17 cellular contexts compared by ENCODE assay signal in the genomic region with DNA sequence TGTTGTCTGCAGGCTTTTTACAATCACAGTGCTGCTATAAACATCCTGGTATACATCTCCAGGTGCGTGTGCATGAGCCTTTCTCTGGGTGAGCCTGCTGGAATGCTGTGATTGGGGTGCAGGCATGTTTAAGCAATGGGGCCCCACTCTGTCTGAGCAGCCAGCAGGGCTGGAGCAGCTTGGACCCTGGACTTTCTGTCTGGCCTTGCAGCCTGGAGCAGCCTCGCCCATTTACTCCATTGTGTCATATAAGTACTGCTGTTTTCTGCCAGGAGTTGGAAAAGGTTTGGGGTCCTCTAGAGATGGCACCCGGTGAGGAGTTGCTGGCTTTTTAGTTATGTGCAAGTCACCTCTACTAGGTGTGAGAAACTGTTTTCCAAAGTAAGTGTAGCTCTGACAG.
DNase-seq lines count a peak whose midpoint lies in the region; ATAC-seq and TF ChIP-seq lines count a peak whose summit lies in the region.
"Had no signal": no experiment of that assay in that cellular context is flagged by ENCODE, and none has a peak within 500 bp of the region (broad histone marks: within the 10 kb centered on the region; RNA-seq: fewer than 3 reads in every experiment).

No MANE protein-coding gene starts in this region.

- peaks cover 0 to 3% (median 0%) of the 10 kb centered on the region in 12 donors for H3K4me1 ChIP-seq in heart left ventricle

- no peaks in the 10 kb centered on the region for H3K36me3 ChIP-seq in heart left ventricle
- H3K36me3 ChIP-seq: BLaER1 treated with 17β-estradiol and CSF1 and Interleukin-3, amounts not matched to agents 10 nM and 100 nM had no signal

- ATAC-seq in heart left ventricle (no peak), sciatic nerve (no peak), HG02973 (IDR thresholded peaks at IDR 0.05; ENCODE audit: unreplicated experiment) (no peak)
- ATAC-seq: CD8-positive, alpha-beta T cell had no signal

- H3K4me3 ChIP-seq in heart left ventricle, result no peak overlapping the region
- H3K4me3 ChIP-seq: BLaER1 treated with 17β-estradiol and CSF1 and Interleukin-3, amounts not matched to agents 10 nM and 100 nM; GM23248 had no signal

- 84 to 95% (median 91%) methylated on average over 3 of the region's 3 CpGs for WGBS in heart left ventricle, 4 donors

- DNase-seq in cardiac septum (ENCODE audit: low spot score) (peak; percentile 47), heart left ventricle (no peak), islet precursor cell (peak; percentile 23), sciatic nerve (ENCODE audit: low spot score) (peak; percentile 5), AG08395 (ENCODE audit: low spot score) (no peak), NCI-H187 (lab: John Stamatoyannopoulos, UW) (no peak), amygdala (lab: John Stamatoyannopoulos, UW) (no peak)
- DNase-seq: 8988T; Calu3; CD8-positive, alpha-beta T cell; DMS79 treated with DMSO at 0.1 percent for 48 hours; GF-D8; GM23248; HCEC 1CT had no signal

- peaks cover 0 to 18% (median 0%) of the 10 kb centered on the region in 9 donors for H3K27me3 ChIP-seq in heart left ventricle

- no peak overlapping the region for H3K27ac ChIP-seq in heart left ventricle
- H3K27ac ChIP-seq: BLaER1 treated with 17β-estradiol and CSF1 and Interleukin-3, amounts not matched to agents 10 nM and 100 nM; GM23248; HL-60 had no signal

- peaks cover 0 to 17% (median 0%) of the 10 kb centered on the region in 12 donors for H3K9me3 ChIP-seq in heart left ventricle

- TF ChIP-seq CTCF in heart left ventricle (IDR thresholded peaks at IDR 0.05), result no peak

- no peak for TF ChIP-seq POLR2A in heart left ventricle (IDR thresholded peaks at IDR 0.05)

- intact Hi-C loops in cardiac septum (cut with DNase I) (no loop called here), heart left ventricle (cut with DNase I) (no loop called here), sciatic nerve (cut with DNase I) (no loop called here)

Comparison
In these comparisons a context has a peak if more than half of its experiments do, and no peak if none do; other contexts are left out.
1. DNase-seq: peak in cardiac septum (single experiment), islet precursor cell (single experiment) and sciatic nerve (single experiment); none in heart left ventricle (0 of 5), AG08395 (single experiment), NCI-H187 (0 of 2) and amygdala (0 of 56).